In the genomic region with DNA sequence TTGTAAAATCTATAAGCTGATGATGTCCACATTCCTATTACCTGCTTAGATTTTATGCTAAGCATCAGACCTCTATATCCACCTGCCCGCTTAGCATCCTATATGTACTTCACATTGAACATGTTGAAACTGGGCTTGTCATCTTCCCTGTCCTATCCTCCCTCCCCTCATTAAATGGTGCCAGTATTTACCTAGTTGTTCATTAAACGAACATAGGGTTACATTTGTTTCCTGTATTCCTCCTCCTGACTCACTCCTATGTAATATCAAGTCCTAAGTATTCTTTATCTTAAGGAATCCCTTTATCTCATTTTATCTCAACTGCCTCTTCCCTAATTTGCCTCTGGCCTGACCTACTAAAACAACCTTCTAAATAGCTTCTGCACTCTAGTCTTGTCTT, we compare ENCODE assay signal across 9 cellular contexts.
"Had no signal": no experiment of that assay in that cellular context is flagged by ENCODE, and none has a peak within 500 bp of the region (broad histone marks: within the 10 kb centered on the region; RNA-seq: fewer than 3 reads in every experiment).

No MANE protein-coding gene starts in this region.

- H3K9me3 ChIP-seq: HAP-1 had no signal

- ATAC-seq: HCT116, K562 had no signal

- H3K4me3 ChIP-seq: GM23248, HAP-1, K562 had no signal

- DNase-seq: GM23248, GOT3, H7, HFFc6, IMR-90 had no signal

- FAIRE-seq: HTR-8/SVneo, K562 had no signal

- H3K36me3 ChIP-seq: HAP-1 had no signal
